Comparison of ENCODE assay signal across 1 cellular context in the genomic region with DNA sequence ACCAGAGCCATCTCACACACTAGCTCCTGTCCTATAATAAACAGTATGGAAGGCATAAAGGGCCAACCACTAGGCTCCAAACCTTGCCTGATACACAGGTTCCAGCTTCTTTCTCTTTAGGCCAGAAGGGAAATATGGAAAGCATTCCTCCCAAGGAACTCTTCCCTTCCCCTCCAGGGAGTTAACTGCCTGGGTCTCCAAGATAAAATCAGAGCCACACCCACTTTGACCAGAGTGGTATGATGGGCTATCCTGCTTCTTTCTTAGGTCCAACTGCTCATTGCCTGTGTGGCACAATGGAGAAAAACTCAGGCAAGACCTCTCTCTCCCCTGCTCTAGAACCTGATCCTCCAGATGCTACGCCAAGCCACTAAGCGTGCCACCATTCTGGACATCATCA.
TF ChIP-seq lines count a peak whose summit lies in the region.

No MANE protein-coding gene starts in this region.

TF ChIP-seq in HepG2, 621 proteins besides CTCF, POLR2A, EP300 and RAD21:
- TF ChIP-seq ZNF775 (CRISPR knock-in tag; IDR thresholded peaks at IDR 0.05; ENCODE audit: borderline replicate concordance) (no peak), TARDBP (CRISPR knock-in tag; IDR thresholded peaks at IDR 0.05) (0 out of 2 replicates have a peak, but pooled peaks have one; percentile 31), RXRA (CRISPR knock-in tag; IDR thresholded peaks at IDR 0.05) (no peak), ZNF282 (IDR thresholded peaks at IDR 0.05; ENCODE audit: partially characterized antibody) (no peak), ATF3 (CRISPR knock-in tag; IDR thresholded peaks at IDR 0.05) (0 out of 2 replicates have a peak, but pooled peaks have one; percentile 16), ZBTB2 (CRISPR knock-in tag; IDR thresholded peaks at IDR 0.05; ENCODE audit: low read depth) (no peak), ZNF263 (CRISPR knock-in tag; IDR thresholded peaks at IDR 0.05) (no peak), ZNF557 (CRISPR knock-in tag; IDR thresholded peaks at IDR 0.05) (no peak), BCLAF1 (IDR thresholded peaks at IDR 0.05) (no peak), BORCS8-MEF2B (CRISPR knock-in tag; IDR thresholded peaks at IDR 0.05) (0 out of 2 replicates have a peak, but pooled peaks have one; percentile 55), ZNF281 (CRISPR knock-in tag; IDR thresholded peaks at IDR 0.05; ENCODE audit: borderline replicate concordance) (0 out of 2 replicates have a peak, but pooled peaks have one; percentile 9), MAFF (IDR thresholded peaks at IDR 0.05; ENCODE audit: low read depth, low read length) (no peak), NFE2L1 (CRISPR knock-in tag; IDR thresholded peaks at IDR 0.05; ENCODE audit: borderline replicate concordance) (no peak), ZNF788 (CRISPR knock-in tag; IDR thresholded peaks at IDR 0.05; ENCODE audit: borderline replicate concordance) (no peak; the same call in 1 of the 2 replicates), ZNF33A (CRISPR knock-in tag; IDR thresholded peaks at IDR 0.05; ENCODE audit: borderline replicate concordance) (no peak), SMAD3 (CRISPR knock-in tag; IDR thresholded peaks at IDR 0.05) (no peak), TMF1 (CRISPR knock-in tag; IDR thresholded peaks at IDR 0.05; ENCODE audit: low read depth) (0 out of 2 replicates have a peak, but pooled peaks have one; percentile 26), SMAD9 (CRISPR knock-in tag; IDR thresholded peaks at IDR 0.05) (no peak)
- TF ChIP-seq, protein P1, sequence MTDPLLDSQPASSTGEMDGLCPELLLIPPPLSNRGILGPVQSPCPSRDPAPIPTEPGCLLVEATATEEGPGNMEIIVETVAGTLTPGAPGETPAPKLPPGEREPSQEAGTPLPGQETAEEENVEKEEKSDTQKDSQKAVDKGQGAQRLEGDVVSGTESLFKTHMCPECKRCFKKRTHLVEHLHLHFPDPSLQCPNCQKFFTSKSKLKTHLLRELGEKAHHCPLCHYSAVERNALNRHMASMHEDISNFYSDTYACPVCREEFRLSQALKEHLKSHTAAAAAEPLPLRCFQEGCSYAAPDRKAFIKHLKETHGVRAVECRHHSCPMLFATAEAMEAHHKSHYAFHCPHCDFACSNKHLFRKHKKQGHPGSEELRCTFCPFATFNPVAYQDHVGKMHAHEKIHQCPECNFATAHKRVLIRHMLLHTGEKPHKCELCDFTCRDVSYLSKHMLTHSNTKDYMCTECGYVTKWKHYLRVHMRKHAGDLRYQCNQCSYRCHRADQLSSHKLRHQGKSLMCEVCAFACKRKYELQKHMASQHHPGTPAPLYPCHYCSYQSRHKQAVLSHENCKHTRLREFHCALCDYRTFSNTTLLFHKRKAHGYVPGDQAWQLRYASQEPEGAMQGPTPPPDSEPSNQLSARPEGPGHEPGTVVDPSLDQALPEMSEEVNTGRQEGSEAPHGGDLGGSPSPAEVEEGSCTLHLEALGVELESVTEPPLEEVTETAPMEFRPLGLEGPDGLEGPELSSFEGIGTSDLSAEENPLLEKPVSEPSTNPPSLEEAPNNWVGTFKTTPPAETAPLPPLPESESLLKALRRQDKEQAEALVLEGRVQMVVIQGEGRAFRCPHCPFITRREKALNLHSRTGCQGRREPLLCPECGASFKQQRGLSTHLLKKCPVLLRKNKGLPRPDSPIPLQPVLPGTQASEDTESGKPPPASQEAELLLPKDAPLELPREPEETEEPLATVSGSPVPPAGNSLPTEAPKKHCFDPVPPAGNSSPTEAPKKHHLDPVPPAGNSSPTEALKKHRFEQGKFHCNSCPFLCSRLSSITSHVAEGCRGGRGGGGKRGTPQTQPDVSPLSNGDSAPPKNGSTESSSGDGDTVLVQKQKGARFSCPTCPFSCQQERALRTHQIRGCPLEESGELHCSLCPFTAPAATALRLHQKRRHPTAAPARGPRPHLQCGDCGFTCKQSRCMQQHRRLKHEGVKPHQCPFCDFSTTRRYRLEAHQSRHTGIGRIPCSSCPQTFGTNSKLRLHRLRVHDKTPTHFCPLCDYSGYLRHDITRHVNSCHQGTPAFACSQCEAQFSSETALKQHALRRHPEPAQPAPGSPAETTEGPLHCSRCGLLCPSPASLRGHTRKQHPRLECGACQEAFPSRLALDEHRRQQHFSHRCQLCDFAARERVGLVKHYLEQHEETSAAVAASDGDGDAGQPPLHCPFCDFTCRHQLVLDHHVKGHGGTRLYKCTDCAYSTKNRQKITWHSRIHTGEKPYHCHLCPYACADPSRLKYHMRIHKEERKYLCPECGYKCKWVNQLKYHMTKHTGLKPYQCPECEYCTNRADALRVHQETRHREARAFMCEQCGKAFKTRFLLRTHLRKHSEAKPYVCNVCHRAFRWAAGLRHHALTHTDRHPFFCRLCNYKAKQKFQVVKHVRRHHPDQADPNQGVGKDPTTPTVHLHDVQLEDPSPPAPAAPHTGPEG (CRISPR knock-in tag; IDR thresholded peaks at IDR 0.05), result no peak
- TF ChIP-seq, protein P2, sequence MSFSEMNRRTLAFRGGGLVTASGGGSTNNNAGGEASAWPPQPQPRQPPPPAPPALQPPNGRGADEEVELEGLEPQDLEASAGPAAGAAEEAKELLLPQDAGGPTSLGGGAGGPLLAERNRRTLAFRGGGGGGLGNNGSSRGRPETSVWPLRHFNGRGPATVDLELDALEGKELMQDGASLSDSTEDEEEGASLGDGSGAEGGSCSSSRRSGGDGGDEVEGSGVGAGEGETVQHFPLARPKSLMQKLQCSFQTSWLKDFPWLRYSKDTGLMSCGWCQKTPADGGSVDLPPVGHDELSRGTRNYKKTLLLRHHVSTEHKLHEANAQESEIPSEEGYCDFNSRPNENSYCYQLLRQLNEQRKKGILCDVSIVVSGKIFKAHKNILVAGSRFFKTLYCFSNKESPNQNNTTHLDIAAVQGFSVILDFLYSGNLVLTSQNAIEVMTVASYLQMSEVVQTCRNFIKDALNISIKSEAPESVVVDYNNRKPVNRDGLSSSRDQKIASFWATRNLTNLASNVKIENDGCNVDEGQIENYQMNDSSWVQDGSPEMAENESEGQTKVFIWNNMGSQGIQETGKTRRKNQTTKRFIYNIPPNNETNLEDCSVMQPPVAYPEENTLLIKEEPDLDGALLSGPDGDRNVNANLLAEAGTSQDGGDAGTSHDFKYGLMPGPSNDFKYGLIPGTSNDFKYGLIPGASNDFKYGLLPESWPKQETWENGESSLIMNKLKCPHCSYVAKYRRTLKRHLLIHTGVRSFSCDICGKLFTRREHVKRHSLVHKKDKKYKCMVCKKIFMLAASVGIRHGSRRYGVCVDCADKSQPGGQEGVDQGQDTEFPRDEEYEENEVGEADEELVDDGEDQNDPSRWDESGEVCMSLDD (CRISPR knock-in tag; IDR thresholded peaks at IDR 0.05; ENCODE audit: borderline replicate concordance), result no peak
- TF ChIP-seq, protein P3, sequence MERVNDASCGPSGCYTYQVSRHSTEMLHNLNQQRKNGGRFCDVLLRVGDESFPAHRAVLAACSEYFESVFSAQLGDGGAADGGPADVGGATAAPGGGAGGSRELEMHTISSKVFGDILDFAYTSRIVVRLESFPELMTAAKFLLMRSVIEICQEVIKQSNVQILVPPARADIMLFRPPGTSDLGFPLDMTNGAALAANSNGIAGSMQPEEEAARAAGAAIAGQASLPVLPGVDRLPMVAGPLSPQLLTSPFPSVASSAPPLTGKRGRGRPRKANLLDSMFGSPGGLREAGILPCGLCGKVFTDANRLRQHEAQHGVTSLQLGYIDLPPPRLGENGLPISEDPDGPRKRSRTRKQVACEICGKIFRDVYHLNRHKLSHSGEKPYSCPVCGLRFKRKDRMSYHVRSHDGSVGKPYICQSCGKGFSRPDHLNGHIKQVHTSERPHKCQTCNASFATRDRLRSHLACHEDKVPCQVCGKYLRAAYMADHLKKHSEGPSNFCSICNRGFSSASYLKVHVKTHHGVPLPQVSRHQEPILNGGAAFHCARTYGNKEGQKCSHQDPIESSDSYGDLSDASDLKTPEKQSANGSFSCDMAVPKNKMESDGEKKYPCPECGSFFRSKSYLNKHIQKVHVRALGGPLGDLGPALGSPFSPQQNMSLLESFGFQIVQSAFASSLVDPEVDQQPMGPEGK (CRISPR knock-in tag; IDR thresholded peaks at IDR 0.05), result no peak
- TF ChIP-seq, protein P4, sequence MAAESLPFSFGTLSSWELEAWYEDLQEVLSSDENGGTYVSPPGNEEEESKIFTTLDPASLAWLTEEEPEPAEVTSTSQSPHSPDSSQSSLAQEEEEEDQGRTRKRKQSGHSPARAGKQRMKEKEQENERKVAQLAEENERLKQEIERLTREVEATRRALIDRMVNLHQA (CRISPR knock-in tag; IDR thresholded peaks at IDR 0.05), result no peak
